1 cellular context compared by ENCODE assay signal in genomic region chr2:116747103-116747502, GRCh38.
TF ChIP-seq lines count a peak whose summit lies in the region.

No MANE protein-coding gene starts in this region.

TF ChIP-seq in H1, 55 proteins besides CTCF, POLR2A, EP300 and RAD21:
- TF ChIP-seq MAFK (IDR thresholded peaks at IDR 0.05; ENCODE audit: low read depth, low read length) (no peak), BACH1 (IDR thresholded peaks at IDR 0.05; ENCODE audit: low read length) (no peak), FOSL1 (IDR thresholded peaks at IDR 0.05; ENCODE audit: insufficient read depth, low read depth, low read length) (no peak), USF2 (IDR thresholded peaks at IDR 0.05; ENCODE audit: low read length) (no peak), RXRA (IDR thresholded peaks at IDR 0.05; ENCODE audit: insufficient read depth, low read depth, low read length) (no peak), KDM5A (IDR thresholded peaks at IDR 0.05; ENCODE audit: low read length) (no peak), RFX5 (IDR thresholded peaks at IDR 0.05; ENCODE audit: borderline replicate concordance, low read depth, low read length) (no peak), SP2 (IDR thresholded peaks at IDR 0.05; ENCODE audit: low read length) (no peak), ZNF274 (IDR thresholded peaks at IDR 0.05; ENCODE audit: borderline replicate concordance, extremely low read depth, low read length) (no peak), SAP30 (IDR thresholded peaks at IDR 0.05; ENCODE audit: insufficient read depth, insufficient replicate concordance, low read length) (no peak), TAF1 (IDR thresholded peaks at IDR 0.05; ENCODE audit: low read depth, low read length) (no peak), KDM1A (IDR thresholded peaks at IDR 0.05; ENCODE audit: borderline replicate concordance, low read length) (no peak), EZH2 (IDR thresholded peaks at IDR 0.05; ENCODE audit: low read depth, low read length, severe bottlenecking) (no peak), GTF2F1 (IDR thresholded peaks at IDR 0.05; ENCODE audit: borderline replicate concordance, low read depth, low read length) (no peak), JUND (IDR thresholded peaks at IDR 0.05; ENCODE audit: low read length) (no peak), CHD2 (IDR thresholded peaks at IDR 0.05; ENCODE audit: low read length) (no peak), CHD7 (IDR thresholded peaks at IDR 0.05; ENCODE audit: insufficient replicate concordance, low read length) (no peak), YY1 (IDR thresholded peaks at IDR 0.05; ENCODE audit: low read depth, low read length) (no peak), TEAD4 (IDR thresholded peaks at IDR 0.05; ENCODE audit: low read depth, low read length) (no peak), ATF2 (IDR thresholded peaks at IDR 0.05; ENCODE audit: low read length) (no peak)
TF ChIP-seq in H1: peak in this region for 0.
